ENCODE assay signal across 8 cellular contexts in the genomic region with DNA sequence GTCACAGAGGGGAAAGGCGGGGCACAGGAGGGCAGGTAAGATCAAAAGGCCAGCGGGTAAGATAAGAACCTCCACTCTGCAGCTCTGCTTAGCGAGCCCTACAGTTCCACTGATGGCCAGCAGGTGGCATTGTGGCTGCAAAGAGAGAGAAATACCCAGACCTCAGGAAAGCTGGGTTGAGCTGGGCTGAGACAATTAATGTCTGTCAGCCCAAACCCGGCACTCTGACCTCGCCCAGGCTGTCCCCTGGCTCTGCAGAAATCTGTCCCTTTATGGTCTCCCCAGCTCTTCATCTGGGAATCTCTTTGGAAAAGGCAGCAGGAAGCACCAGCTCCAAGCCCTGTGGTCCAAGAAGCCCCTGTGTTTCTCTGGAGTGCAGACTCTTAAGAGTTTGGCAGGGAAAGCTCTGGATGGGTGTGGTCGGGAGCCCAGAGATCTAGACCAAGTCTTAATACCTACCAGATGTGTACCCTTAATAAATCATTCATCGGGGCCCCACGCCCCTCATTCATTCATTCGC. TPM values are rescaled to one million over a fixed set of nuclear protein-coding genes. Genes with fewer than 3 reads are reported as not detected.
A peak's percentile ranks its signal among the peaks of the same experiment; 100 is the strongest.
DNase-seq lines count a peak whose midpoint lies in the region; ATAC-seq and TF ChIP-seq lines count a peak whose summit lies in the region.

No MANE protein-coding gene starts in this region.

- no peaks in the 10 kb centered on the region for H3K27me3 ChIP-seq in CD4-positive, alpha-beta memory T cell (ENCODE audit: insufficient read depth, low read length)
- H3K27me3 ChIP-seq in Peyer's patch, result no peaks in the 10 kb centered on the region

- DNase-seq in CD4-positive, alpha-beta memory T cell, result peak; percentile 94 to 99 (median 97)
- DNase-seq in HK-2 (ENCODE audit: unreplicated experiment) (peak; percentile 68), Peyer's patch (peak; percentile 86 to 93 (median 87)), fibroblast of pulmonary artery (ENCODE audit: low read depth) (peak; percentile 81), nucleus accumbens (lab: John Stamatoyannopoulos, UW) (peak in 51 of 56 donors; percentile 16 to 89 (median 65)), superior temporal gyrus (ENCODE audit: extremely low spot score) (peak; percentile 96)
- peak; percentile 95 for DNase-seq in activated T-cell treated with anti-CD3 and anti-CD28 coated beads, Interleukin-2, amount 50 U/mL, for 4 hours

- no peaks in the 10 kb centered on the region for H3K27me3 Mint-ChIP-seq in CD4-positive, alpha-beta memory T cell
- no peaks in the 10 kb centered on the region for H3K27me3 Mint-ChIP-seq in activated T-cell treated with anti-CD3 and anti-CD28 coated beads, Interleukin-2, amount 50 U/mL, for 4 hours (ENCODE audit: low read depth)

- H3K36me3 ChIP-seq in CD4-positive, alpha-beta memory T cell (ENCODE audit: insufficient read depth, low read length), result peaks cover 8% of the 10 kb centered on the region
- H3K36me3 ChIP-seq in Peyer's patch, result no peaks in the 10 kb centered on the region

- peak; percentile 86 for ATAC-seq in GM19395 (IDR thresholded peaks at IDR 0.05; ENCODE audit: unreplicated experiment)
- peak; percentile 93 to 97 for ATAC-seq in activated T-cell treated with anti-CD3 and anti-CD28 coated beads, Interleukin-2, amount 50 U/mL, for 4 hours

- TF ChIP-seq CTCF in Peyer's patch (IDR thresholded peaks at IDR 0.05) (peak; percentile 73 to 98 (median 93)), fibroblast of pulmonary artery (IDR thresholded peaks at IDR 0.05; ENCODE audit: low read length, missing control alignments) (peak; percentile 98)

- peak overlapping the region in 7 of 8 donors; percentile 18 to 81 (median 37) for H3K4me3 Mint-ChIP-seq in CD4-positive, alpha-beta memory T cell
- no peak overlapping the region for H3K4me3 Mint-ChIP-seq in activated T-cell treated with anti-CD3 and anti-CD28 coated beads, Interleukin-2, amount 50 U/mL, for 4 hours

- H3K27ac Mint-ChIP-seq in CD4-positive, alpha-beta memory T cell, result peak overlapping the region; percentile 94 to 98 (median 96)

- H3K9me3 ChIP-seq in CD4-positive, alpha-beta memory T cell (ENCODE audit: control insufficient read depth in 1 of 2, low read length in 2 of 2), result no peaks in the 10 kb centered on the region
- no peaks in the 10 kb centered on the region for H3K9me3 ChIP-seq in Peyer's patch

- H3K4me1 Mint-ChIP-seq in CD4-positive, alpha-beta memory T cell, result peaks cover 27 to 66% (median 48%) of the 10 kb centered on the region in 4 donors
- peaks cover 38% of the 10 kb centered on the region for H3K4me1 Mint-ChIP-seq in activated T-cell treated with anti-CD3 and anti-CD28 coated beads, Interleukin-2, amount 50 U/mL, for 4 hours (ENCODE audit: low read depth)

- no peaks in the 10 kb centered on the region for H3K9me3 Mint-ChIP-seq in CD4-positive, alpha-beta memory T cell
- no peaks in the 10 kb centered on the region for H3K9me3 Mint-ChIP-seq in activated T-cell treated with anti-CD3 and anti-CD28 coated beads, Interleukin-2, amount 50 U/mL, for 4 hours

- CTCF ChIA-PET in CD4-positive, alpha-beta memory T cell (lab: Charles Lee; ENCODE audit: partially characterized antibody), result interaction anchor here (0.5 to 7.1 kb wide), 53 partner anchors 11 to 438 kb away, joined by 3 to 171 read pairs (median 6); a partner anchor contains a TSS

- no peak for TF ChIP-seq POLR2A in Peyer's patch (IDR thresholded peaks at IDR 0.05)

- peaks cover 38% of the 10 kb centered on the region for H3K4me1 ChIP-seq in CD4-positive, alpha-beta memory T cell (ENCODE audit: insufficient read depth, low read length)
- peaks cover 0 to 8% (median 2%) of the 10 kb centered on the region in 4 donors for H3K4me1 ChIP-seq in Peyer's patch

- peak overlapping the region; percentile 77 for H3K27ac ChIP-seq in CD4-positive, alpha-beta memory T cell (ENCODE audit: low read depth, low read length)
- H3K27ac ChIP-seq in Peyer's patch, result peak overlapping the region in 1 of 4 donors; percentile 53

- H3K4me3 ChIP-seq in CD4-positive, alpha-beta memory T cell (ENCODE audit: low read length in 2 of 2), result no peak overlapping the region
- H3K4me3 ChIP-seq in Peyer's patch (no peak overlapping the region), fibroblast of pulmonary artery (replicated peaks; ENCODE audit: low read depth, low read length) (no peak overlapping the region)

- POLR2A ChIA-PET in CD4-positive, alpha-beta memory T cell (lab: Charles Lee; ENCODE audit: partially characterized antibody), result interaction anchor here (0.6 to 3.8 kb wide), 19 partner anchors 9 to 284 kb away, joined by 3 to 78 read pairs (median 4); a partner anchor contains a TSS

- H3K36me3 Mint-ChIP-seq in CD4-positive, alpha-beta memory T cell, result peaks cover 7 to 11% of the 10 kb centered on the region in 2 donors
- H3K36me3 Mint-ChIP-seq in activated T-cell treated with anti-CD3 and anti-CD28 coated beads, Interleukin-2, amount 50 U/mL, for 4 hours (ENCODE audit: insufficient read depth), result peaks cover 11% of the 10 kb centered on the region

- intact Hi-C loops in CD4-positive, alpha-beta memory T cell (cut with micrococcal nuclease), result loop anchor here (1.0 to 5.0 kb wide), 9 partner anchors 8 to 438 kb away; a partner anchor contains a TSS

RNA-seq across cellular contexts. Expression of a gene that starts 8.3 kb away (rescaled TPM):
- 100 to 1,000 TPM in 1 of 2 experiments, 10 to 100 TPM in 1; 92.8 to 102 TPM for total RNA-seq in CD4-positive, alpha-beta memory T cell
- polyA plus RNA-seq in CD4-positive, alpha-beta memory T cell, result 10 to 100 TPM in 1 of 2 donors, 1 to 10 TPM in 1; 5.1 to 13.0 TPM
- 100 to 1,000 TPM in 1 of 4 donors, 10 to 100 TPM in 3; 51.8 to 156 (median 78.3) TPM for total RNA-seq in Peyer's patch
- 1 to 10 TPM; 4.7 to 5.7 (median 5.1) TPM for total RNA-seq in activated T-cell treated with anti-CD3 and anti-CD28 coated beads, Interleukin-2, amount 50 U/mL, for 4 hours

RNA-seq across cellular contexts. Expression of a gene that starts 9.5 kb away (rescaled TPM):
- 100 to 1,000 TPM; 124 to 126 TPM for total RNA-seq in CD4-positive, alpha-beta memory T cell
- polyA plus RNA-seq in CD4-positive, alpha-beta memory T cell, result 10 to 100 TPM; 40.7 to 44.7 TPM
- total RNA-seq in Peyer's patch, result 10 to 100 TPM in 1 of 4 donors, 1 to 10 TPM in 3; 3.7 to 21.5 (median 5.6) TPM
- 10 to 100 TPM; 67.4 to 87.5 (median 79.8) TPM for total RNA-seq in activated T-cell treated with anti-CD3 and anti-CD28 coated beads, Interleukin-2, amount 50 U/mL, for 4 hours

Comparison
In these comparisons a context has a peak if more than half of its experiments do, and no peak if none do; other contexts are left out.
1. RNA of a gene that starts 8.3 kb away (total RNA-seq): 92.8 to 102 TPM in CD4-positive, alpha-beta memory T cell and 51.8 to 156 TPM in Peyer's patch; 4.7 to 5.7 TPM in activated T-cell treated with anti-CD3 and anti-CD28 coated beads, Interleukin-2, amount 50 U/mL, for 4 hours; every median in the first group is over 4 times any median in the second.
2. Peak in every context shown above with its lines, with median percentiles within 50 percentile points of each other: DNase-seq.